ENCODE assay signal across 14 cellular contexts in genomic region chr1:59565611-59566410, GRCh38.
DNase-seq lines count a peak whose midpoint lies in the region; ATAC-seq lines count a peak whose summit lies in the region.
"Had no signal": no experiment of that assay in that cellular context is flagged by ENCODE, and none has a peak within 500 bp of the region (broad histone marks: within the 10 kb centered on the region; RNA-seq: fewer than 3 reads in every experiment).

No MANE protein-coding gene starts in this region.

- peak overlapping the region; percentile 31 for H3K4me3 ChIP-seq in MG63

- H3K36me3 Mint-ChIP-seq in activated naive CD8-positive, alpha-beta T cell treated with anti-CD3 and anti-CD28 coated beads, Interleukin-2, amount 50 U/mL, for 24 hours (ENCODE audit: low read depth) = no peaks in the 10 kb centered on the region
- H3K36me3 Mint-ChIP-seq: CD4-positive, CD25-positive, alpha-beta regulatory T cell; stimulated activated effector memory CD8-positive, alpha-beta T cell treated with anti-CD3 and anti-CD28 coated beads, Interleukin-12 subunit alpha, Interleukin-12 subunit beta, amount 100 ng/mL, for 72 hours had no signal

- H3K4me3 Mint-ChIP-seq in activated naive CD8-positive, alpha-beta T cell treated with anti-CD3 and anti-CD28 coated beads, Interleukin-2, amount 50 U/mL, for 24 hours = no peak overlapping the region
- H3K4me3 Mint-ChIP-seq: activated naive CD8-positive, alpha-beta T cell treated with anti-CD3 and anti-CD28 coated beads for 36 hours; CD4-positive, CD25-positive, alpha-beta regulatory T cell; stimulated activated effector memory CD8-positive, alpha-beta T cell treated with anti-CD3 and anti-CD28 coated beads, Interleukin-12 subunit alpha, Interleukin-12 subunit beta, amount 100 ng/mL, for 72 hours had no signal

- H3K9me3 ChIP-seq in MG63 = no peaks in the 10 kb centered on the region; the same call in 1 of the 2 replicates

- DNase-seq in AG20443 (ENCODE audit: low spot score) (peak; percentile 81), MG63 (peak; percentile 76), fibroblast of peridontal ligament (ENCODE audit: extremely low read depth) (peak; percentile 96), sciatic nerve (ENCODE audit: low spot score) (no peak), T-helper 9 cell (no peak), NCI-H510A treated with DMSO at 0.1 percent for 48 hours (lab: John Stamatoyannopoulos, UW) (no peak)
- no peak for DNase-seq in stimulated activated naive CD4-positive, alpha-beta T cell (lab: John Stamatoyannopoulos, UW)
- no peak for DNase-seq in activated naive CD8-positive, alpha-beta T cell treated with anti-CD3 and anti-CD28 coated beads, Interleukin-2, amount 50 U/mL, for 24 hours
- DNase-seq: activated naive CD8-positive, alpha-beta T cell treated with anti-CD3 and anti-CD28 coated beads for 36 hours; CD4-positive, CD25-positive, alpha-beta regulatory T cell; effector CD4-positive, alpha-beta T cell; NCI-H345 had no signal

- no peaks in the 10 kb centered on the region for H3K9me3 Mint-ChIP-seq in activated naive CD8-positive, alpha-beta T cell treated with anti-CD3 and anti-CD28 coated beads, Interleukin-2, amount 50 U/mL, for 24 hours
- H3K9me3 Mint-ChIP-seq: activated naive CD8-positive, alpha-beta T cell treated with anti-CD3 and anti-CD28 coated beads for 36 hours; CD4-positive, CD25-positive, alpha-beta regulatory T cell; stimulated activated effector memory CD8-positive, alpha-beta T cell treated with anti-CD3 and anti-CD28 coated beads, Interleukin-12 subunit alpha, Interleukin-12 subunit beta, amount 100 ng/mL, for 72 hours had no signal

- H3K27ac Mint-ChIP-seq in activated naive CD8-positive, alpha-beta T cell treated with anti-CD3 and anti-CD28 coated beads, Interleukin-2, amount 50 U/mL, for 24 hours = no peak overlapping the region
- H3K27ac Mint-ChIP-seq: activated naive CD8-positive, alpha-beta T cell treated with anti-CD3 and anti-CD28 coated beads for 36 hours; CD4-positive, CD25-positive, alpha-beta regulatory T cell; stimulated activated effector memory CD8-positive, alpha-beta T cell treated with anti-CD3 and anti-CD28 coated beads, Interleukin-12 subunit alpha, Interleukin-12 subunit beta, amount 100 ng/mL, for 72 hours had no signal

- intact Hi-C loops in sciatic nerve (cut with DNase I) = no loop called here

- H3K27me3 ChIP-seq in MG63 = no peaks in the 10 kb centered on the region

- no peaks in the 10 kb centered on the region for H3K36me3 ChIP-seq in MG63

- H3K4me1 Mint-ChIP-seq in activated naive CD8-positive, alpha-beta T cell treated with anti-CD3 and anti-CD28 coated beads, Interleukin-2, amount 50 U/mL, for 24 hours = peaks cover 12% of the 10 kb centered on the region

- no peaks in the 10 kb centered on the region for H3K27me3 Mint-ChIP-seq in activated naive CD8-positive, alpha-beta T cell treated with anti-CD3 and anti-CD28 coated beads, Interleukin-2, amount 50 U/mL, for 24 hours
- H3K27me3 Mint-ChIP-seq: CD4-positive, CD25-positive, alpha-beta regulatory T cell had no signal

- ATAC-seq in sciatic nerve = peak; percentile 93
- ATAC-seq in activated naive CD8-positive, alpha-beta T cell treated with anti-CD3 and anti-CD28 coated beads, Interleukin-2, amount 50 U/mL, for 24 hours = no peak
- ATAC-seq: left lobe of liver; stimulated activated effector memory CD8-positive, alpha-beta T cell treated with anti-CD3 and anti-CD28 coated beads, Interleukin-12 subunit alpha, Interleukin-12 subunit beta, amount 100 ng/mL, for 72 hours had no signal

Comparison
In these comparisons a context has a peak if more than half of its experiments do, and no peak if none do; other contexts are left out.
1. DNase-seq: peak in AG20443 (single experiment), MG63 (single experiment) and fibroblast of peridontal ligament (single experiment); none in sciatic nerve (single experiment), T-helper 9 cell (single experiment), stimulated activated naive CD4-positive, alpha-beta T cell (0 of 6), NCI-H510A treated with DMSO at 0.1 percent for 48 hours (single experiment) and activated naive CD8-positive, alpha-beta T cell treated with anti-CD3 and anti-CD28 coated beads, Interleukin-2, amount 50 U/mL, for 24 hours (single experiment).